ENCODE assay signal across 9 cellular contexts in genomic region chr3:30611613-30612421, GRCh38. TPM values are rescaled to one million over a fixed set of nuclear protein-coding genes. Genes with fewer than 3 reads are reported as not detected.
DNase-seq lines count a peak whose midpoint lies in the region; ATAC-seq and TF ChIP-seq lines count a peak whose summit lies in the region.
"Had no signal": no experiment of that assay in that cellular context is flagged by ENCODE, and none has a peak within 500 bp of the region (broad histone marks: within the 10 kb centered on the region; RNA-seq: fewer than 3 reads in every experiment).

No MANE protein-coding gene starts in this region.

- H3K27ac Mint-ChIP-seq in CD14-positive monocyte = peak overlapping the region; percentile 60 to 89 (median 77)
- peak overlapping the region; percentile 87 to 99 (median 95) for H3K27ac Mint-ChIP-seq in naive thymus-derived CD4-positive, alpha-beta T cell
- no peak overlapping the region for H3K27ac Mint-ChIP-seq in progenitor cell of endocrine pancreas

- in situ Hi-C loops in mammary epithelial cell (cut with MboI; ENCODE audit: low sequenced_read_pairs in 2 of 2) = loop anchor here in 1 of 2 donors (25.0 kb wide), 1 partner anchor 275 kb away; no protein-coding TSS in a partner anchor

- H3K4me3 Mint-ChIP-seq in CD14-positive monocyte (peak overlapping the region; percentile 42 to 67), progenitor cell of endocrine pancreas (ENCODE audit: low read depth) (no peak overlapping the region)
- H3K4me3 Mint-ChIP-seq in naive thymus-derived CD4-positive, alpha-beta T cell = peak overlapping the region; percentile 88 to 100 (median 95)

- H4K20me1 ChIP-seq in Loucy (ENCODE audit: insufficient read depth, low read length, poor library complexity, severe bottlenecking) (peaks cover 89% of the 10 kb centered on the region), mammary epithelial cell (ENCODE audit: insufficient read depth, low read length) (peaks cover 11% of the 10 kb centered on the region)

- BruUV-seq in mammary epithelial cell (replicated peaks; lab: Mats Ljungman, UMichigan) = no TSS peak

- WGBS in mammary epithelial cell (ENCODE audit: low coverage, missing lambda C conversion rate) = 67% methylated on average over 7 of the region's 7 CpGs

- CTCF ChIA-PET in mammary epithelial cell (lab: Charles Lee; ENCODE audit: low non-redundant PET) = no interaction called here
- CTCF ChIA-PET in naive thymus-derived CD4-positive, alpha-beta T cell (lab: Charles Lee) = interaction anchor here (1.4 to 2.0 kb wide), 4 partner anchors 13 to 293 kb away, joined by 3 to 8 read pairs (median 4); no protein-coding TSS in a partner anchor

- H3K36me3 Mint-ChIP-seq in CD14-positive monocyte = peaks cover 26 to 29% of the 10 kb centered on the region in 2 donors
- peaks cover 4 to 37% (median 21%) of the 10 kb centered on the region in 5 donors for H3K36me3 Mint-ChIP-seq in naive thymus-derived CD4-positive, alpha-beta T cell
- H3K36me3 Mint-ChIP-seq in progenitor cell of endocrine pancreas (ENCODE audit: insufficient read depth) = peaks cover 2% of the 10 kb centered on the region

- no peaks in the 10 kb centered on the region for H3K9me3 ChIP-seq in Loucy (ENCODE audit: insufficient read depth, low read depth, low read length)
- no peaks in the 10 kb centered on the region for H3K9me3 ChIP-seq in mammary epithelial cell (replicated peaks; ENCODE audit: insufficient read depth, low read length)
- H3K9me3 ChIP-seq in naive thymus-derived CD4-positive, alpha-beta T cell (ENCODE audit: control insufficient read depth in 2 of 3, low read length in 3 of 3) = no peaks in the 10 kb centered on the region
- no peaks in the 10 kb centered on the region for H3K9me3 ChIP-seq in BE2C

- intact Hi-C loops in CD14-positive monocyte (cut with micrococcal nuclease) = no loop called here
- intact Hi-C loops in mammary epithelial cell (cut with micrococcal nuclease) = no loop called here
- intact Hi-C loops in naive thymus-derived CD4-positive, alpha-beta T cell (cut with micrococcal nuclease) = loop anchor here (1.0 to 10.0 kb wide), 9 partner anchors 8 to 1823 kb away; no protein-coding TSS in a partner anchor

- TF ChIP-seq CTCF in CD14-positive monocyte (IDR thresholded peaks at IDR 0.05) (no peak), Loucy (conservative IDR thresholded peaks at IDR 0.05; ENCODE audit: low read length) (no peak), mammary epithelial cell (conservative IDR thresholded peaks at IDR 0.05 in 1 of 2, IDR thresholded peaks at IDR 0.05 in 1 of 2; ENCODE audit: extremely low read depth in 1 of 2, insufficient read depth in 1 of 2, low read depth in 1 of 2, low read length in 2 of 2) (no peak), progenitor cell of endocrine pancreas (IDR thresholded peaks at IDR 0.05; ENCODE audit: unreplicated experiment) (no peak), BE2C (IDR thresholded peaks at IDR 0.05; ENCODE audit: low read depth, low read length) (no peak)

- H3F3A ChIP-seq in Loucy (ENCODE audit: low read depth) = peaks cover 12% of the 10 kb centered on the region; the same call in 1 of the 2 replicates

- H3K9me2 ChIP-seq in Loucy (replicated peaks; ENCODE audit: low read depth, low read length) = no peaks in the 10 kb centered on the region

- H3K9me3 Mint-ChIP-seq in CD14-positive monocyte = no peaks in the 10 kb centered on the region
- no peaks in the 10 kb centered on the region for H3K9me3 Mint-ChIP-seq in naive thymus-derived CD4-positive, alpha-beta T cell
- H3K9me3 Mint-ChIP-seq in progenitor cell of endocrine pancreas (ENCODE audit: low read depth) = peaks cover 3% of the 10 kb centered on the region

- H3K4me1 ChIP-seq in Loucy (ENCODE audit: insufficient read depth, low read length, poor library complexity, severe bottlenecking) (peaks cover 83% of the 10 kb centered on the region), mammary epithelial cell (ENCODE audit: insufficient read depth, low read length) (peaks cover 64% of the 10 kb centered on the region), BE2C (no peaks in the 10 kb centered on the region)
- H3K4me1 ChIP-seq in naive thymus-derived CD4-positive, alpha-beta T cell (ENCODE audit: control insufficient read depth in 2 of 2, insufficient read depth in 2 of 2, low read length in 2 of 2) = peaks cover 30 to 65% of the 10 kb centered on the region in 2 donors

- dilution Hi-C loops in mammary epithelial cell (cut with HindIII; ENCODE audit: low sequenced_read_pairs) = no loop called here

- POLR2A ChIA-PET in naive thymus-derived CD4-positive, alpha-beta T cell (lab: Charles Lee) = interaction anchor here (0.9 to 27.4 kb wide), 9 partner anchors 7 to 264 kb away, joined by 3 to 853 read pairs (median 7); no protein-coding TSS in a partner anchor

- H3K4me1 Mint-ChIP-seq in CD14-positive monocyte = peaks cover 81% of the 10 kb centered on the region
- H3K4me1 Mint-ChIP-seq in naive thymus-derived CD4-positive, alpha-beta T cell = peaks cover 60 to 75% (median 63%) of the 10 kb centered on the region in 7 donors
- H3K4me1 Mint-ChIP-seq in progenitor cell of endocrine pancreas (ENCODE audit: low read depth) = peaks cover 41% of the 10 kb centered on the region

- DNase-seq in CD14-positive monocyte (ENCODE audit: low spot score) (no peak), mammary epithelial cell (peak; percentile 74), progenitor cell of endocrine pancreas (ENCODE audit: low spot score, unreplicated experiment) (no peak), BE2C (no peak), NK-92 (lab: John Stamatoyannopoulos, UW; ENCODE audit: unreplicated experiment) (no peak)
- DNase-seq in naive thymus-derived CD4-positive, alpha-beta T cell = no peak
- DNase-seq: activated CD4-positive, alpha-beta T cell treated with anti-CD3 and anti-CD28 coated beads for 4 hours had no signal

- H3K4me3 ChIP-seq in Loucy (ENCODE audit: low read length, poor library complexity, severe bottlenecking) = peak overlapping the region; percentile 96
- H3K4me3 ChIP-seq in mammary epithelial cell (replicated peaks in 1 of 3; ENCODE audit: insufficient read depth in 1 of 3, low read depth in 2 of 3, low read length in 3 of 3) = peak overlapping the region; percentile 11 to 97 (median 97)
- peak overlapping the region; percentile 92 for H3K4me3 ChIP-seq in naive thymus-derived CD4-positive, alpha-beta T cell (ENCODE audit: low read length)
- H3K4me3 ChIP-seq in BE2C (ENCODE audit: low read depth, low read length) = no peak overlapping the region

- H3K79me2 ChIP-seq in Loucy (ENCODE audit: insufficient read depth, low read length) (peaks cover 98% of the 10 kb centered on the region), mammary epithelial cell (ENCODE audit: insufficient read depth, low read length) (peaks cover 99% of the 10 kb centered on the region)

- H3K36me3 ChIP-seq in Loucy (ENCODE audit: insufficient read depth, low read length) (no peaks in the 10 kb centered on the region), mammary epithelial cell (ENCODE audit: insufficient read depth, low read length) (peaks cover 4% of the 10 kb centered on the region), BE2C (no peaks in the 10 kb centered on the region)
- H3K36me3 ChIP-seq in naive thymus-derived CD4-positive, alpha-beta T cell (ENCODE audit: control insufficient read depth in 2 of 3, insufficient read depth in 3 of 3, low read length in 3 of 3) = peaks cover 0 to 11% (median 0%) of the 10 kb centered on the region in 3 experiments

- peak overlapping the region; percentile 94 for H3K4me2 ChIP-seq in Loucy (ENCODE audit: low read depth, low read length, poor library complexity, severe bottlenecking)
- peak overlapping the region; percentile 92 for H3K4me2 ChIP-seq in mammary epithelial cell (ENCODE audit: insufficient read depth, low read depth, low read length)

- no peak overlapping the region for H2AFZ ChIP-seq in Loucy (ENCODE audit: low read length)
- no peak overlapping the region for H2AFZ ChIP-seq in mammary epithelial cell (ENCODE audit: low read depth, low read length)

- H3K27ac ChIP-seq in mammary epithelial cell (ENCODE audit: insufficient read depth, low read depth, low read length) = peak overlapping the region; percentile 99
- H3K27ac ChIP-seq in naive thymus-derived CD4-positive, alpha-beta T cell (ENCODE audit: low read depth, low read length) = peak overlapping the region; percentile 79

- ATAC-seq in naive thymus-derived CD4-positive, alpha-beta T cell = peak; percentile 49
- no peak for ATAC-seq in GM18520 (IDR thresholded peaks at IDR 0.05; ENCODE audit: unreplicated experiment)

- H3K9ac ChIP-seq in Loucy (ENCODE audit: low read depth, low read length, poor library complexity, severe bottlenecking) (peak overlapping the region; percentile 64), mammary epithelial cell (ENCODE audit: insufficient read depth, low read length) (no peak overlapping the region)

- H3K27me3 ChIP-seq in Loucy (ENCODE audit: insufficient read depth, low read length, poor library complexity, severe bottlenecking) (no peaks in the 10 kb centered on the region), mammary epithelial cell (ENCODE audit: insufficient read depth, low read length) (no peaks in the 10 kb centered on the region), BE2C (no peaks in the 10 kb centered on the region)
- H3K27me3 ChIP-seq in naive thymus-derived CD4-positive, alpha-beta T cell (ENCODE audit: control insufficient read depth in 2 of 2, insufficient read depth in 2 of 2, low read length in 2 of 2) = no peaks in the 10 kb centered on the region

- H3K27me3 Mint-ChIP-seq in CD14-positive monocyte (ENCODE audit: low read depth in 3 of 3) (no peaks in the 10 kb centered on the region), progenitor cell of endocrine pancreas (no peaks in the 10 kb centered on the region)
- H3K27me3 Mint-ChIP-seq in naive thymus-derived CD4-positive, alpha-beta T cell = no peaks in the 10 kb centered on the region

RNA-seq across cellular contexts. Expression of gene TGFBR2, which starts 5.4 kb away (rescaled TPM):
- 10 to 100 TPM; 46.6 to 60.3 TPM for polyA plus RNA-seq in CD14-positive monocyte
- total RNA-seq in mammary epithelial cell = 100 to 1,000 TPM; 149 to 179 TPM
- 289 TPM for polyA plus RNA-seq in mammary epithelial cell
- polyA minus RNA-seq in mammary epithelial cell = 320 TPM
- 100 to 1,000 TPM in 4 of 5 experiments, 10 to 100 TPM in 1; 63.0 to 171 (median 155) TPM for total RNA-seq in naive thymus-derived CD4-positive, alpha-beta T cell
- polyA plus RNA-seq in naive thymus-derived CD4-positive, alpha-beta T cell = 100 to 1,000 TPM; 150 to 263 TPM
- total RNA-seq in progenitor cell of endocrine pancreas = 21.1 and 21.2 TPM in 2 replicates
- polyA plus RNA-seq in BE2C (2012; ENCODE audit: insufficient read depth, insufficient read length, low read depth) = 2.3 TPM

Comparison
In these comparisons a context has a peak if more than half of its experiments do, and no peak if none do; other contexts are left out.
1. intact Hi-C loops: an anchor here in naive thymus-derived CD4-positive, alpha-beta T cell (1.0 to 10.0 kb wide); none called in CD14-positive monocyte and mammary epithelial cell.